ENCODE assay signal across 1 cellular context in genomic region chr1:45545553-45546310, GRCh38.
TF ChIP-seq lines count a peak whose summit lies in the region.

No MANE protein-coding gene starts in this region.

TF ChIP-seq in HepG2, 621 proteins besides CTCF, POLR2A, EP300 and RAD21 (continued from another document):
- TF ChIP-seq SNAPC4 (CRISPR knock-in tag; IDR thresholded peaks at IDR 0.05) (no peak), NR2F2 (IDR thresholded peaks at IDR 0.05; ENCODE audit: borderline replicate concordance, low read depth) (0 out of 2 replicates have a peak, but pooled peaks have one; percentile 19), XRCC5 (optimal IDR thresholded peaks at IDR 0.05; ENCODE audit: low read length) (peak; percentile 17), ARID4A (CRISPR knock-in tag; IDR thresholded peaks at IDR 0.05; ENCODE audit: borderline replicate concordance) (peak; percentile 40; the same call in 1 of the 2 replicates), ZNF589 (CRISPR knock-in tag; conservative IDR thresholded peaks at IDR 0.05) (no peak), HNRNPH1 (optimal IDR thresholded peaks at IDR 0.05; ENCODE audit: low read depth, low read length) (no peak), ARHGAP35 (CRISPR knock-in tag; IDR thresholded peaks at IDR 0.05; ENCODE audit: borderline replicate concordance) (no peak), ZNF136 (CRISPR knock-in tag; IDR thresholded peaks at IDR 0.05; ENCODE audit: low read depth) (no peak), SIN3A (IDR thresholded peaks at IDR 0.05; ENCODE audit: borderline replicate concordance, low read depth, low read length) (no peak), CSRNP1 (CRISPR knock-in tag; IDR thresholded peaks at IDR 0.05) (no peak), ZNF503 (CRISPR knock-in tag; IDR thresholded peaks at IDR 0.05) (no peak), CAMTA2 (CRISPR knock-in tag; IDR thresholded peaks at IDR 0.05; ENCODE audit: borderline replicate concordance) (no peak), NR2F6 (IDR thresholded peaks at IDR 0.05) (no peak), NR2F6 (CRISPR knock-in tag; IDR thresholded peaks at IDR 0.05) (peak; percentile 47; the same call in 1 of the 2 replicates), MBNL3 (CRISPR knock-in tag; conservative IDR thresholded peaks at IDR 0.05) (no peak), MEIS1 (CRISPR knock-in tag; IDR thresholded peaks at IDR 0.05; ENCODE audit: borderline replicate concordance) (0 out of 2 replicates have a peak, but pooled peaks have one; percentile 39), ATF2 (CRISPR knock-in tag; IDR thresholded peaks at IDR 0.05) (no peak), SRSF4 (IDR thresholded peaks at IDR 0.05; ENCODE audit: low read depth, low read length, poor library complexity, severe bottlenecking) (no peak), ZNF768 (CRISPR knock-in tag; IDR thresholded peaks at IDR 0.05) (no peak), ZNF281 (CRISPR knock-in tag; IDR thresholded peaks at IDR 0.05; ENCODE audit: borderline replicate concordance) (no peak), DBP (CRISPR knock-in tag; IDR thresholded peaks at IDR 0.05; ENCODE audit: not compliant biosample characterization) (no peak), ZBED4 (CRISPR knock-in tag; IDR thresholded peaks at IDR 0.05; ENCODE audit: borderline replicate concordance) (no peak)
